11 cellular contexts compared by ENCODE assay signal in the genomic region with DNA sequence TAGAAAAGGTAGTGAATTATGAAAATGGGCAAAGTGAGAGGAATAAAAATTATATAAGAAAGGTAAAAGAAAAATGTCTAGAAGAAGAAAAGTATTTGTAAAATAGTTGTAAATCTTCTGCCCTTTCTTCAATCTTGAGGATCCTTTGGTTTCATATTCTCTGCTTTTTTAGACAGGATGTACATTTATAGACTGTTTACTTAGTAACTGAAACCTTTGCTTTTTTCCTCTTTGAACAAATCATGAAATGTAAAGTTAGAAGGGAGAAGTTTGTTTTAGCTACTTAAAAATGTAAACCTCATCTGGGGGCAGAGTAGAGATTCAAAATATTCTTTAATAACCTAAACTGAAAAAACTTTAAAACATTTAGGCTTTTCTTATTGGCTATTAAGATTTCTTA.
DNase-seq lines count a peak whose midpoint lies in the region; ATAC-seq and TF ChIP-seq lines count a peak whose summit lies in the region.
"Had no signal": no experiment of that assay in that cellular context is flagged by ENCODE, and none has a peak within 500 bp of the region (broad histone marks: within the 10 kb centered on the region; RNA-seq: fewer than 3 reads in every experiment).

No MANE protein-coding gene starts in this region.

- DNase-seq in activated T-cell treated with anti-CD3 and anti-CD28 coated beads, Interleukin-2, amount 50 U/mL, for 72 hours: no peak
- no peak for DNase-seq in activated T-cell treated with anti-CD3 and anti-CD28 coated beads, Interleukin-2, amount 50 U/mL, for 1 hour
- DNase-seq in astrocyte of the spinal cord (ENCODE audit: low read depth, low spot score): peak; percentile 39
- DNase-seq in stimulated activated naive CD8-positive, alpha-beta T cell treated with anti-CD3 and anti-CD28 coated beads, Interleukin-15, amount 100 ng/mL, for 72 hours: no peak
- no peak for DNase-seq in NCI-H510A (lab: John Stamatoyannopoulos, UW)
- DNase-seq in stimulated activated CD4-positive, alpha-beta T cell treated with anti-CD3 and anti-CD28 coated beads, Interleukin-2, amount 100 ng/mL, for 24 hours: no peak
- DNase-seq in NCI-H1105 treated with DMSO at 0.1 percent for 48 hours (lab: John Stamatoyannopoulos, UW): no peak
- DNase-seq: activated CD4-positive, CD25-positive, alpha-beta regulatory T cell; midbrain; NCI-H1694 treated with DMSO at 0.1 percent for 48 hours had no signal

- H3K27me3 Mint-ChIP-seq in activated T-cell treated with anti-CD3 and anti-CD28 coated beads, Interleukin-2, amount 50 U/mL, for 72 hours (ENCODE audit: low read depth): no peaks in the 10 kb centered on the region
- no peaks in the 10 kb centered on the region for H3K27me3 Mint-ChIP-seq in stimulated activated naive CD8-positive, alpha-beta T cell treated with anti-CD3 and anti-CD28 coated beads, Interleukin-15, amount 100 ng/mL, for 72 hours

- no peaks in the 10 kb centered on the region for H3K36me3 Mint-ChIP-seq in activated T-cell treated with anti-CD3 and anti-CD28 coated beads, Interleukin-2, amount 50 U/mL, for 72 hours (ENCODE audit: insufficient read depth in 2 of 2)

- H3K27ac Mint-ChIP-seq in activated T-cell treated with anti-CD3 and anti-CD28 coated beads, Interleukin-2, amount 50 U/mL, for 72 hours: peak overlapping the region; percentile 98
- H3K27ac Mint-ChIP-seq in stimulated activated naive CD8-positive, alpha-beta T cell treated with anti-CD3 and anti-CD28 coated beads, Interleukin-15, amount 100 ng/mL, for 72 hours: peak overlapping the region; percentile 22 to 99

- H3K9me3 Mint-ChIP-seq in activated T-cell treated with anti-CD3 and anti-CD28 coated beads, Interleukin-2, amount 50 U/mL, for 72 hours: no peaks in the 10 kb centered on the region
- H3K9me3 Mint-ChIP-seq in stimulated activated naive CD8-positive, alpha-beta T cell treated with anti-CD3 and anti-CD28 coated beads, Interleukin-15, amount 100 ng/mL, for 72 hours: no peaks in the 10 kb centered on the region

- in situ Hi-C loops in astrocyte of the spinal cord (cut with HindIII; ENCODE audit: low sequenced_read_pairs): no loop called here

- ATAC-seq in activated T-cell treated with anti-CD3 and anti-CD28 coated beads, Interleukin-2, amount 50 U/mL, for 72 hours (replicated peaks in 1 of 2): no peak
- peak; percentile 17 for ATAC-seq in HG03571 (IDR thresholded peaks at IDR 0.05; ENCODE audit: unreplicated experiment)
- ATAC-seq in stimulated activated naive CD8-positive, alpha-beta T cell treated with anti-CD3 and anti-CD28 coated beads, Interleukin-15, amount 100 ng/mL, for 72 hours: no peak

- peaks cover 67% of the 10 kb centered on the region for H3K4me1 Mint-ChIP-seq in activated T-cell treated with anti-CD3 and anti-CD28 coated beads, Interleukin-2, amount 50 U/mL, for 72 hours (ENCODE audit: low read depth)
- peaks cover 57% of the 10 kb centered on the region for H3K4me1 Mint-ChIP-seq in stimulated activated naive CD8-positive, alpha-beta T cell treated with anti-CD3 and anti-CD28 coated beads, Interleukin-15, amount 100 ng/mL, for 72 hours

- no peak for TF ChIP-seq CTCF in astrocyte of the spinal cord (IDR thresholded peaks at IDR 0.05; ENCODE audit: low read depth, low read length)

- no peak overlapping the region for H3K4me3 ChIP-seq in astrocyte of the spinal cord (ENCODE audit: low read depth, low read length)

- H3K4me3 Mint-ChIP-seq in activated T-cell treated with anti-CD3 and anti-CD28 coated beads, Interleukin-2, amount 50 U/mL, for 72 hours: peak overlapping the region; percentile 78 to 84
- peak overlapping the region; percentile 15 to 88 for H3K4me3 Mint-ChIP-seq in stimulated activated naive CD8-positive, alpha-beta T cell treated with anti-CD3 and anti-CD28 coated beads, Interleukin-15, amount 100 ng/mL, for 72 hours
